In genomic region chr16:46986896-46987295, GRCh38 we compare ENCODE assay signal across 1 cellular context.
TF ChIP-seq lines count a peak whose summit lies in the region.

No MANE protein-coding gene starts in this region.

TF ChIP-seq in SK-N-SH treated with all-trans-retinoic acid at 6 μM for 48 hours, 23 proteins besides CTCF, POLR2A, EP300 and RAD21 (continued from another document):
- no peak for TF ChIP-seq TSHZ2 (CRISPR knock-in tag; IDR thresholded peaks at IDR 0.05)
- TF ChIP-seq CSDC2 (CRISPR knock-in tag; IDR thresholded peaks at IDR 0.05) = no peak
- TF ChIP-seq ZNF8 (CRISPR knock-in tag; IDR thresholded peaks at IDR 0.05) = no peak
- TF ChIP-seq ISL1 (CRISPR knock-in tag; IDR thresholded peaks at IDR 0.05) = no peak
- no peak for TF ChIP-seq ZFP3 (CRISPR knock-in tag; IDR thresholded peaks at IDR 0.05)
- TF ChIP-seq POU6F1 (CRISPR knock-in tag; IDR thresholded peaks at IDR 0.05; ENCODE audit: borderline replicate concordance, low read depth) = no peak
- no peak for TF ChIP-seq ESRRG (CRISPR knock-in tag; IDR thresholded peaks at IDR 0.05)
- no peak for TF ChIP-seq SNAI2 (CRISPR knock-in tag; IDR thresholded peaks at IDR 0.05)
- TF ChIP-seq OSR1 (CRISPR knock-in tag; IDR thresholded peaks at IDR 0.05) = no peak
- no peak for TF ChIP-seq CREB5 (CRISPR knock-in tag; IDR thresholded peaks at IDR 0.05; ENCODE audit: low read depth)
- no peak for TF ChIP-seq BACH2 (CRISPR knock-in tag; IDR thresholded peaks at IDR 0.05; ENCODE audit: borderline replicate concordance)
- no peak for TF ChIP-seq TOX (CRISPR knock-in tag; IDR thresholded peaks at IDR 0.05; ENCODE audit: borderline replicate concordance)
- no peak for TF ChIP-seq ZFP30 (CRISPR knock-in tag; IDR thresholded peaks at IDR 0.05)
- no peak for TF ChIP-seq ZC3H10 (CRISPR knock-in tag; IDR thresholded peaks at IDR 0.05)
- TF ChIP-seq TCF4 (CRISPR knock-in tag; IDR thresholded peaks at IDR 0.05; ENCODE audit: borderline replicate concordance) = no peak
- no peak for TF ChIP-seq ARNTL (CRISPR knock-in tag; IDR thresholded peaks at IDR 0.05; ENCODE audit: borderline replicate concordance, low read depth)
